2 cellular contexts compared by ENCODE assay signal in genomic region chr16:55377840-55378239, GRCh38.
TF ChIP-seq lines count a peak whose summit lies in the region.

No MANE protein-coding gene starts in this region.

TF ChIP-seq in HepG2, 621 proteins besides CTCF, POLR2A, EP300 and RAD21 (continues in another document):
- 0 out of 2 replicates have a peak, but pooled peaks have one; percentile 29 for TF ChIP-seq PAXIP1 (CRISPR knock-in tag; conservative IDR thresholded peaks at IDR 0.05)
- TF ChIP-seq FOXP1 (IDR thresholded peaks at IDR 0.05), result no peak
- no peak for TF ChIP-seq FOXP1 (CRISPR knock-in tag; IDR thresholded peaks at IDR 0.05)
- no peak for TF ChIP-seq NKX3-1 (CRISPR knock-in tag; IDR thresholded peaks at IDR 0.05)
- no peak for TF ChIP-seq ZNF605 (CRISPR knock-in tag; IDR thresholded peaks at IDR 0.05)
- TF ChIP-seq ZNF790 (CRISPR knock-in tag; IDR thresholded peaks at IDR 0.05; ENCODE audit: borderline replicate concordance), result no peak
- no peak for TF ChIP-seq GPN1 (CRISPR knock-in tag; IDR thresholded peaks at IDR 0.05; ENCODE audit: borderline replicate concordance)
- no peak for TF ChIP-seq ZBTB49 (CRISPR knock-in tag; IDR thresholded peaks at IDR 0.05; ENCODE audit: borderline replicate concordance)
- TF ChIP-seq CCAR2 (optimal IDR thresholded peaks at IDR 0.05; ENCODE audit: low read depth, low read length), result no peak
- 0 out of 2 replicates have a peak, but pooled peaks have one; percentile 24 for TF ChIP-seq NR2F2 (IDR thresholded peaks at IDR 0.05; ENCODE audit: borderline replicate concordance, low read depth)
- no peak for TF ChIP-seq MATR3 (CRISPR knock-in tag; IDR thresholded peaks at IDR 0.05)
- no peak for TF ChIP-seq SNAPC5 (CRISPR knock-in tag; IDR thresholded peaks at IDR 0.05; ENCODE audit: borderline replicate concordance)
- TF ChIP-seq ZNF414 (CRISPR knock-in tag; IDR thresholded peaks at IDR 0.05), result no peak
- TF ChIP-seq NFYB (CRISPR knock-in tag; IDR thresholded peaks at IDR 0.05), result no peak
- peak; percentile 47 for TF ChIP-seq HNF4G (IDR thresholded peaks at IDR 0.05; ENCODE audit: borderline replicate concordance, low read depth, low read length)
- TF ChIP-seq HNF4G (CRISPR knock-in tag; IDR thresholded peaks at IDR 0.05; ENCODE audit: borderline replicate concordance, low read depth), result no peak
- 0 out of 3 replicates have a peak, but pooled peaks have one; percentile 19 for TF ChIP-seq MXI1 (IDR thresholded peaks at IDR 0.05; ENCODE audit: borderline replicate concordance, low read depth, low read length)
- no peak for TF ChIP-seq MTF2 (CRISPR knock-in tag; IDR thresholded peaks at IDR 0.05; ENCODE audit: borderline replicate concordance)
- no peak for TF ChIP-seq KLF12 (CRISPR knock-in tag; IDR thresholded peaks at IDR 0.05; ENCODE audit: borderline replicate concordance)
- no peak for TF ChIP-seq ZNF557 (CRISPR knock-in tag; IDR thresholded peaks at IDR 0.05)
- no peak for TF ChIP-seq ZFP36 (IDR thresholded peaks at IDR 0.05; ENCODE audit: borderline replicate concordance, low read depth, low read length, partially characterized antibody)
- TF ChIP-seq NR2F1 (CRISPR knock-in tag; IDR thresholded peaks at IDR 0.05), result peak in 1 of 2 experiments; percentile 60; a peak in 1 of 4 replicates
- no peak for TF ChIP-seq ZNF768 (CRISPR knock-in tag; IDR thresholded peaks at IDR 0.05)
- TF ChIP-seq MXD4 (CRISPR knock-in tag; IDR thresholded peaks at IDR 0.05), result no peak

TF ChIP-seq in K562, 482 proteins besides CTCF, POLR2A, EP300 and RAD21:
- TF ChIP-seq RFX1 (IDR thresholded peaks at IDR 0.05) (peak; percentile 18; the same call in 1 of the 2 replicates), IRF2 (CRISPR knock-in tag; IDR thresholded peaks at IDR 0.05) (no peak), THAP7 (CRISPR knock-in tag; IDR thresholded peaks at IDR 0.05) (no peak)
